ENCODE assay signal across 28 cellular contexts in the genomic region with DNA sequence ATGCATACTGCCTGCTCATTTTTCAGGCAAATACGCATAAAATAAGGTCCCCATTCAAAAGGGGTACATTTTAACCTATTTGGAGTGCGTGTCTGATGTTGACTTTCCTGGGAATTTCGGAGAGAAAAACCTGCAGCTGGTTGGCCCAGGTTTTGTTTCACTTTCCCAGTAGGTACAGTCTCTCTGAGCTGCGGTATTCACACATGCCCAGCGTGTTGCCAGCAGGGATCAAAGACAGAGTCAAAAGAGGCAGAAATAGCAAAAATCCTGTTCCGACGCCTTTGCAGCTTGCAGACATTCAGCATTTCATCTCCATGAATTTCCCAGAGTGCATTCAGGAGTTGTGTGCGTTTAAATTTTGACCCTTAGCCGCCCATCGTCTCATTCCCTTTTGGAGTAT.
"Had no signal": no experiment of that assay in that cellular context is flagged by ENCODE, and none has a peak within 500 bp of the region (broad histone marks: within the 10 kb centered on the region; RNA-seq: fewer than 3 reads in every experiment).

No MANE protein-coding gene starts in this region.

- H3K36me3 ChIP-seq: brain microvascular endothelial cell, cardiac muscle cell had no signal

- H3K36me3 Mint-ChIP-seq: activated CD4-positive, alpha-beta memory T cell treated with anti-CD3 and anti-CD28 coated beads for 36 hours; activated naive CD8-positive, alpha-beta T cell; T-cell had no signal

- H3K4me1 Mint-ChIP-seq: activated B cell treated with CpG ODN at 0.5 μM for 24 hours; activated CD4-positive, alpha-beta T cell treated with anti-CD3 and anti-CD28 coated beads, Interleukin-2, amount 10 ng/mL, durations not matched to agents 7 days and 5 days; activated T-helper 17 cell treated with anti-CD3 and anti-CD28 coated beads, Interleukin-2, amount 50 U/mL, for 72 hours; T-cell had no signal

- H3K27ac Mint-ChIP-seq: activated B cell treated with CpG ODN at 0.5 μM for 24 hours; activated CD4-positive, alpha-beta memory T cell treated with anti-CD3 and anti-CD28 coated beads for 36 hours; activated CD4-positive, alpha-beta T cell treated with anti-CD3 and anti-CD28 coated beads, Interleukin-2, amount 10 ng/mL, durations not matched to agents 7 days and 5 days; activated naive CD4-positive, alpha-beta T cell treated with anti-CD3 and anti-CD28 coated beads for 36 hours; activated naive CD8-positive, alpha-beta T cell; activated T-helper 17 cell treated with anti-CD3 and anti-CD28 coated beads, Interleukin-2, amount 50 U/mL, for 72 hours; T-cell had no signal

- H3K4me3 Mint-ChIP-seq: activated B cell treated with CpG ODN at 0.5 μM for 24 hours; activated CD4-positive, alpha-beta memory T cell treated with anti-CD3 and anti-CD28 coated beads for 36 hours; activated CD4-positive, alpha-beta T cell treated with anti-CD3 and anti-CD28 coated beads, Interleukin-2, amount 10 ng/mL, durations not matched to agents 7 days and 5 days; activated naive CD4-positive, alpha-beta T cell treated with anti-CD3 and anti-CD28 coated beads for 36 hours; activated naive CD8-positive, alpha-beta T cell; activated T-helper 17 cell treated with anti-CD3 and anti-CD28 coated beads, Interleukin-2, amount 50 U/mL, for 72 hours; T-cell had no signal

- ATAC-seq: activated T-helper 17 cell treated with anti-CD3 and anti-CD28 coated beads, Interleukin-2, amount 50 U/mL, for 72 hours; K562; Panc1; Right ventricle myocardium inferior; T-cell had no signal

- H3K27ac ChIP-seq: brain microvascular endothelial cell, cardiac muscle cell, SK-N-MC had no signal

- H3K27me3 ChIP-seq: brain microvascular endothelial cell, cardiac muscle cell had no signal

- H3K4me3 ChIP-seq: cardiac muscle cell, K562, SK-N-MC had no signal

- DNase-seq: activated B cell treated with CpG ODN at 0.5 μM for 24 hours; activated CD4-positive, alpha-beta memory T cell treated with anti-CD3 and anti-CD28 coated beads for 36 hours; activated CD4-positive, alpha-beta T cell treated with anti-CD3 and anti-CD28 coated beads for 1 hour; activated CD4-positive, alpha-beta T cell treated with anti-CD3 and anti-CD28 coated beads, Interleukin-2, amount 10 ng/mL, durations not matched to agents 7 days and 5 days; activated gamma-delta T cell; activated naive CD4-positive, alpha-beta T cell treated with anti-CD3 and anti-CD28 coated beads for 36 hours; activated T-cell treated with anti-CD3 and anti-CD28 coated beads for 4 hours; activated T-cell treated with anti-CD3 and anti-CD28 coated beads, Interleukin-2, amount 50 U/mL, for 48 hours; amygdala; brain microvascular endothelial cell; Karpas-422; NCI-H1694; NCI-H2029; NCI-H345; NCI-H510A; NCI-H526 treated with DMSO at 0.1 percent for 48 hours; OCI-M1; RPMI8226; T-cell; T-helper 2 cell; T1000 had no signal

- H3K9me3 Mint-ChIP-seq: activated CD4-positive, alpha-beta memory T cell treated with anti-CD3 and anti-CD28 coated beads for 36 hours; activated CD4-positive, alpha-beta T cell treated with anti-CD3 and anti-CD28 coated beads, Interleukin-2, amount 10 ng/mL, durations not matched to agents 7 days and 5 days; activated naive CD4-positive, alpha-beta T cell treated with anti-CD3 and anti-CD28 coated beads for 36 hours had no signal

- H3K27me3 Mint-ChIP-seq: activated B cell treated with CpG ODN at 0.5 μM for 24 hours; activated CD4-positive, alpha-beta memory T cell treated with anti-CD3 and anti-CD28 coated beads for 36 hours; activated CD4-positive, alpha-beta T cell treated with anti-CD3 and anti-CD28 coated beads, Interleukin-2, amount 10 ng/mL, durations not matched to agents 7 days and 5 days; activated naive CD8-positive, alpha-beta T cell; activated T-helper 17 cell treated with anti-CD3 and anti-CD28 coated beads, Interleukin-2, amount 50 U/mL, for 72 hours; T-cell had no signal
